ENCODE assay signal across 8 cellular contexts in genomic region chr20:32439132-32439829, GRCh38.
A peak's percentile ranks its signal among the peaks of the same experiment; 100 is the strongest.
DNase-seq lines count a peak whose midpoint lies in the region; ATAC-seq, FAIRE-seq and TF ChIP-seq lines count a peak whose summit lies in the region.
"Had no signal": no experiment of that assay in that cellular context is flagged by ENCODE, and none has a peak within 500 bp of the region (broad histone marks: within the 10 kb centered on the region; RNA-seq: fewer than 3 reads in every experiment).

No MANE protein-coding gene starts in this region.

- no peak overlapping the region for H3K4me2 ChIP-seq in PC-3 (ENCODE audit: low read length)

- no peaks in the 10 kb centered on the region for H4K20me1 ChIP-seq in PC-3 (ENCODE audit: low read length)

- POLR2A ChIA-PET in PC-3 (lab: Charles Lee; ENCODE audit: unreplicated experiment) = no interaction called here

- H3K79me2 ChIP-seq in PC-3 (ENCODE audit: low read length) = no peaks in the 10 kb centered on the region

- H3K9me2 ChIP-seq in PC-3 (replicated peaks; ENCODE audit: low read length) = no peaks in the 10 kb centered on the region

- peaks cover 49% of the 10 kb centered on the region for H3K36me3 ChIP-seq in PC-3 (ENCODE audit: low read depth, low read length)

- FAIRE-seq in RCC 7860 (lab: Jason Lieb, UNC) = peak; percentile 63

- H3F3A ChIP-seq in PC-3 (ENCODE audit: low read length, unreplicated experiment) = no peaks in the 10 kb centered on the region

- no peak overlapping the region for H2AFZ ChIP-seq in PC-3 (ENCODE audit: low read length)

- peak; percentile 84 for DNase-seq in ELR (ENCODE audit: low read depth)
- peak; percentile 88 for DNase-seq in RCC 7860 (ENCODE audit: low spot score)
- DNase-seq in fibroblast of gingiva (ENCODE audit: low read depth) = peak; percentile 71
- DNase-seq in stimulated activated CD4-positive, alpha-beta T cell treated with anti-CD3 and anti-CD28 coated beads, TNF-alpha, amount 100 ng/mL, for 48 hours (ENCODE audit: low read depth in 3 of 3) = peak in 2 of 3 donors; percentile 13 to 24
- no peak for DNase-seq in NOMO-1 (lab: John Stamatoyannopoulos, UW; ENCODE audit: unreplicated experiment in 2 of 2)
- no peak for DNase-seq in PC-3

- H3K27ac ChIP-seq in PC-3 (ENCODE audit: low read length) = no peak overlapping the region
- H3K27ac ChIP-seq: cardiac muscle cell had no signal

- H3K4me3 ChIP-seq in PC-3 (ENCODE audit: low read length) = no peak overlapping the region
- H3K4me3 ChIP-seq: cardiac muscle cell had no signal

- intact Hi-C loops in PC-3 (cut with micrococcal nuclease) = no loop called here

- CTCF ChIA-PET in PC-3 (lab: Charles Lee) = no interaction called here

- BruUV-seq in PC-3 (replicated peaks; lab: Mats Ljungman, UMichigan) = no TSS peak

- H3K27me3 ChIP-seq in PC-3 (ENCODE audit: low read length) = no peaks in the 10 kb centered on the region
- H3K27me3 ChIP-seq: cardiac muscle cell had no signal

- H3K9ac ChIP-seq in PC-3 (ENCODE audit: low read length) = no peak overlapping the region

- no peaks in the 10 kb centered on the region for H3K9me3 ChIP-seq in PC-3 (ENCODE audit: low read length)

- ATAC-seq in GM18517 (IDR thresholded peaks at IDR 0.05; ENCODE audit: unreplicated experiment) (no peak), PC-3 (no peak)

- no peaks in the 10 kb centered on the region for H3K4me1 ChIP-seq in PC-3 (ENCODE audit: insufficient read depth, low read length)

- TF ChIP-seq CTCF in PC-3 (conservative IDR thresholded peaks at IDR 0.05; ENCODE audit: low read depth, low read length) = no peak

Comparison
In these comparisons a context has a peak if more than half of its experiments do, and no peak if none do; other contexts are left out.
1. DNase-seq: peak in ELR (single experiment), RCC 7860 (single experiment), fibroblast of gingiva (single experiment) and stimulated activated CD4-positive, alpha-beta T cell treated with anti-CD3 and anti-CD28 coated beads, TNF-alpha, amount 100 ng/mL, for 48 hours (2 of 3); none in NOMO-1 (0 of 2) and PC-3 (single experiment).